ENCODE assay signal across 9 cellular contexts in genomic region chr17:68599091-68599872, GRCh38. TPM values are rescaled to one million over a fixed set of nuclear protein-coding genes. Genes with fewer than 3 reads are reported as not detected.
A peak's percentile ranks its signal among the peaks of the same experiment; 100 is the strongest.
DNase-seq lines count a peak whose midpoint lies in the region; FAIRE-seq and TF ChIP-seq lines count a peak whose summit lies in the region.
"Had no signal": no experiment of that assay in that cellular context is flagged by ENCODE, and none has a peak within 500 bp of the region (broad histone marks: within the 10 kb centered on the region; RNA-seq: fewer than 3 reads in every experiment).

No MANE protein-coding gene starts in this region.

- H3K27ac Mint-ChIP-seq in activated naive CD8-positive, alpha-beta T cell, result no peak overlapping the region

- H3K36me3 ChIP-seq in HAP-1 (replicated peaks) (no peaks in the 10 kb centered on the region), kidney (ENCODE audit: control insufficient read depth in 1 of 2, insufficient read depth in 2 of 2, low read length in 2 of 2) (no peaks in the 10 kb centered on the region)

- no peaks in the 10 kb centered on the region for H3K9me3 Mint-ChIP-seq in activated naive CD8-positive, alpha-beta T cell (ENCODE audit: low read depth)

- H3K27ac ChIP-seq in kidney (ENCODE audit: low read depth in 2 of 2, low read length in 2 of 2) (peak overlapping the region in 1 of 2 donors; percentile 62), skin epidermis (peak overlapping the region; percentile 63 to 94 (median 88))

- peaks cover 22% of the 10 kb centered on the region for H3K4me1 Mint-ChIP-seq in activated naive CD8-positive, alpha-beta T cell (ENCODE audit: low read depth)

- no peak for TF ChIP-seq CTCF in kidney (IDR thresholded peaks at IDR 0.05; ENCODE audit: borderline replicate concordance, extremely low read depth, insufficient read depth)

- H3K4me1 ChIP-seq in HAP-1, result peaks cover 41% of the 10 kb centered on the region
- H3K4me1 ChIP-seq in kidney (ENCODE audit: control insufficient read depth in 1 of 2, insufficient read depth in 1 of 2, low read depth in 1 of 2, low read length in 2 of 2), result peaks cover 5 to 19% of the 10 kb centered on the region in 2 donors

- DNase-seq in HAP-1 (ENCODE audit: low spot score in 2 of 2) (peak; percentile 20 to 47), kidney (no peak), SW480 (ENCODE audit: low spot score) (no peak), COR-L47 (lab: John Stamatoyannopoulos, UW) (no peak), superior temporal gyrus (ENCODE audit: extremely low spot score) (no peak)
- DNase-seq in stimulated activated naive CD4-positive, alpha-beta T cell (lab: John Stamatoyannopoulos, UW), result no peak

- FAIRE-seq in kidney (lab: Jason Lieb, UNC), result no peak
- FAIRE-seq: urothelium cell line had no signal

- H3K36me3 Mint-ChIP-seq in activated naive CD8-positive, alpha-beta T cell, result no peaks in the 10 kb centered on the region

- in situ Hi-C loops in HAP-1 (cut with MboI; ENCODE audit: low sequenced_read_pairs), result no loop called here

- no peaks in the 10 kb centered on the region for H3K27me3 ChIP-seq in HAP-1 (ENCODE audit: low read depth)

- H3K9ac ChIP-seq in kidney (ENCODE audit: low read length in 2 of 2), result peak overlapping the region in 1 of 2 donors; percentile 4

- peak overlapping the region; percentile 85 for H3K4me3 Mint-ChIP-seq in activated naive CD8-positive, alpha-beta T cell

- H3K9me3 ChIP-seq in HAP-1 (no peaks in the 10 kb centered on the region), kidney (ENCODE audit: control insufficient read depth in 1 of 2, low read length in 2 of 2) (no peaks in the 10 kb centered on the region)

- H3K4me3 ChIP-seq in HAP-1, result peak overlapping the region; percentile 56
- H3K4me3 ChIP-seq in kidney (ENCODE audit: low read length in 2 of 2), result peak overlapping the region; percentile 58 to 64
- peak overlapping the region; percentile 47 to 67 (median 53) for H3K4me3 ChIP-seq in skin epidermis

- H3K27me3 Mint-ChIP-seq in activated naive CD8-positive, alpha-beta T cell, result peaks cover 48% of the 10 kb centered on the region

- intact Hi-C loops in kidney (cut with DNase I), result no loop called here

RNA-seq across cellular contexts. Expression of gene FAM20A, which starts 1.9 kb away (rescaled TPM):
- total RNA-seq in kidney, result 77.7 TPM
- polyA plus RNA-seq in kidney (ENCODE audit: insufficient read depth, low read depth, low replicate concordance), result 65.8 TPM

Comparison
In these comparisons a context has a peak if more than half of its experiments do, and no peak if none do; other contexts are left out.
1. DNase-seq: peak in HAP-1 (2 of 2); none in kidney (single experiment), SW480 (single experiment), stimulated activated naive CD4-positive, alpha-beta T cell (0 of 6), COR-L47 (single experiment) and superior temporal gyrus (single experiment).
2. Peak in every context shown above with its lines, with median percentiles within 50 percentile points of each other: H3K4me3 ChIP-seq.